Comparison of ENCODE assay signal across 14 cellular contexts in the genomic region with DNA sequence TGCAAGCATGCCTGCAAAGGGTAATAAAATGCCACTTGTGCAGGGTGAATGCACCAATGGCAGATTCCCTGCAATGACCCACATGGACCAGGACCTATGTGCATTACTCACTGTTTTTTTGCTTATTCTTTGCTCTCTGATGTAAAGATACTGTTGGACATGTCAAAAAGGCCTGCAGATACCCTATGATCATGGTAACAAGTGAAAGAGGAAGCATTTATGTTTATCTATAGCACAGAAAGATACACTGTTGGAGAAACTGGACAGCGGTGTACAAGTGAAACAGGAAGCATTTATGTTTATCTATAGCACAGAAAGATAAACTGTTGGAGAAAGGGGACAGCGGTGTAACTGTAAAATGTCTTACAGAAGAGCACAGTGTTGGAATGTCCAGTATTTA.
DNase-seq lines count a peak whose midpoint lies in the region; ATAC-seq and TF ChIP-seq lines count a peak whose summit lies in the region.
"Had no signal": no experiment of that assay in that cellular context is flagged by ENCODE, and none has a peak within 500 bp of the region (broad histone marks: within the 10 kb centered on the region; RNA-seq: fewer than 3 reads in every experiment).

No MANE protein-coding gene starts in this region.

- no peak overlapping the region for H2BK12ac ChIP-seq in mesenchymal stem cell (ENCODE audit: low read length in 2 of 2)

- peak; percentile 88 for ATAC-seq in GM19328 (IDR thresholded peaks at IDR 0.05; ENCODE audit: unreplicated experiment)
- peak; percentile 81 for ATAC-seq in HG02763 (IDR thresholded peaks at IDR 0.05; ENCODE audit: unreplicated experiment)
- no peak for ATAC-seq in activated T-cell treated with anti-CD3 and anti-CD28 coated beads, Interleukin-2, amount 50 U/mL, for 4 hours
- ATAC-seq: activated T-helper 17 cell treated with anti-CD3 and anti-CD28 coated beads, Interleukin-2, amount 50 U/mL, for 72 hours had no signal

- H3K79me1 ChIP-seq in mesenchymal stem cell (replicated peaks; ENCODE audit: low read length, poor library complexity, severe bottlenecking) = no peaks in the 10 kb centered on the region

- no peak overlapping the region for H3K14ac ChIP-seq in mesenchymal stem cell (ENCODE audit: low read length in 2 of 2)

- H3K4ac ChIP-seq in mesenchymal stem cell (ENCODE audit: low read depth in 1 of 2, low read length in 2 of 2) = no peak overlapping the region

- no peak overlapping the region for H3K9ac ChIP-seq in mesenchymal stem cell (ENCODE audit: low read length)

- H3K27ac ChIP-seq in mesenchymal stem cell (ENCODE audit: low read length, poor library complexity, severe bottlenecking) (no peak overlapping the region), testis (no peak overlapping the region)
- H3K27ac ChIP-seq: stomach had no signal

- H4K8ac ChIP-seq in mesenchymal stem cell (ENCODE audit: low read length) = no peak overlapping the region

- H3K4me1 Mint-ChIP-seq in activated T-cell treated with anti-CD3 and anti-CD28 coated beads, Interleukin-2, amount 50 U/mL, for 4 hours (ENCODE audit: low read depth) = no peaks in the 10 kb centered on the region
- H3K4me1 Mint-ChIP-seq: activated T-helper 17 cell treated with anti-CD3 and anti-CD28 coated beads, Interleukin-2, amount 50 U/mL, for 72 hours had no signal

- no peak overlapping the region for H2BK5ac ChIP-seq in mesenchymal stem cell (ENCODE audit: low read depth, low read length, poor library complexity, severe bottlenecking)

- no peaks in the 10 kb centered on the region for H3K36me3 Mint-ChIP-seq in activated T-cell treated with anti-CD3 and anti-CD28 coated beads, Interleukin-2, amount 50 U/mL, for 4 hours (ENCODE audit: insufficient read depth)

- intact Hi-C loops in testis (cut with DNase I; ENCODE audit: low total_unique reads) = no loop called here

- H3K27me3 ChIP-seq in mesenchymal stem cell (ENCODE audit: control insufficient read depth in 1 of 2, insufficient read depth in 1 of 2, low read length in 2 of 2) (no peaks in the 10 kb centered on the region), BE2C (no peaks in the 10 kb centered on the region), testis (no peaks in the 10 kb centered on the region)
- H3K27me3 ChIP-seq: stomach had no signal

- H2AK5ac ChIP-seq in mesenchymal stem cell (ENCODE audit: low read length, severe bottlenecking) = no peak overlapping the region

- H3K27me3 Mint-ChIP-seq in activated T-cell treated with anti-CD3 and anti-CD28 coated beads, Interleukin-2, amount 50 U/mL, for 4 hours (ENCODE audit: low read depth) = no peaks in the 10 kb centered on the region

- H3K36me3 ChIP-seq in mesenchymal stem cell (ENCODE audit: control insufficient read depth in 1 of 2, insufficient read depth in 2 of 2, low read depth in 1 of 2, low read length in 2 of 2) (peaks cover 0 to 3% of the 10 kb centered on the region in 2 experiments), BE2C (no peaks in the 10 kb centered on the region), testis (ENCODE audit: low read depth, missing control alignments) (no peaks in the 10 kb centered on the region)
- H3K36me3 ChIP-seq: stomach had no signal

- H2BK120ac ChIP-seq in mesenchymal stem cell (ENCODE audit: low read depth, low read length) = no peak overlapping the region

- H3K23ac ChIP-seq in mesenchymal stem cell (ENCODE audit: low read length in 2 of 2) = no peak overlapping the region

- no peak overlapping the region for H4K91ac ChIP-seq in mesenchymal stem cell (ENCODE audit: low read length)

- no peak for TF ChIP-seq POLR2A in testis (IDR thresholded peaks at IDR 0.05)

- H3K4me3 ChIP-seq in mesenchymal stem cell (ENCODE audit: insufficient read depth in 1 of 2, low read depth in 1 of 2, low read length in 2 of 2) (no peak overlapping the region), BE2C (ENCODE audit: low read depth, low read length) (no peak overlapping the region), testis (no peak overlapping the region)
- H3K4me3 ChIP-seq: stomach had no signal

- no peak overlapping the region for H2AFZ ChIP-seq in mesenchymal stem cell (ENCODE audit: low read depth, low read length)

- H3K9me3 Mint-ChIP-seq in activated T-cell treated with anti-CD3 and anti-CD28 coated beads, Interleukin-2, amount 50 U/mL, for 4 hours = no peaks in the 10 kb centered on the region
- H3K9me3 Mint-ChIP-seq: activated T-helper 17 cell treated with anti-CD3 and anti-CD28 coated beads, Interleukin-2, amount 50 U/mL, for 72 hours had no signal

- peak; percentile 70 for DNase-seq in KBM-7
- peak; percentile 63 for DNase-seq in mesenchymal stem cell
- DNase-seq in BE2C = no peak
- DNase-seq in testis = no peak
- DNase-seq in activated T-cell treated with anti-CD3 and anti-CD28 coated beads, Interleukin-2, amount 50 U/mL, for 4 hours = no peak
- DNase-seq: activated CD4-positive, alpha-beta T cell treated with anti-CD3 and anti-CD28 coated beads for 1 hour; Calu3; NCI-H510A; SHP77 treated with DMSO at 0.1 percent for 48 hours; stimulated activated CD4-positive, alpha-beta T cell treated with anti-CD3 and anti-CD28 coated beads, Interleukin-4, amount 100 ng/mL, for 1 hour; stomach had no signal

- H3K4me3 Mint-ChIP-seq in activated T-cell treated with anti-CD3 and anti-CD28 coated beads, Interleukin-2, amount 50 U/mL, for 4 hours = no peak overlapping the region
- H3K4me3 Mint-ChIP-seq: activated T-helper 17 cell treated with anti-CD3 and anti-CD28 coated beads, Interleukin-2, amount 50 U/mL, for 72 hours had no signal

- H3K4me1 ChIP-seq in mesenchymal stem cell (ENCODE audit: control insufficient read depth, insufficient read depth, low read depth, low read length) (no peaks in the 10 kb centered on the region), BE2C (no peaks in the 10 kb centered on the region), testis (no peaks in the 10 kb centered on the region)
- H3K4me1 ChIP-seq: stomach had no signal

- H3K18ac ChIP-seq in mesenchymal stem cell (ENCODE audit: low read depth in 1 of 2, low read length in 2 of 2) = no peak overlapping the region

- in situ Hi-C loops in KBM-7 (cut with MboI; ENCODE audit: low pct_unique_long_range_greater_than_20kb, low sequenced_read_pairs) = no loop called here

- WGBS in mesenchymal stem cell = 16% methylated on average over 2 of the region's 2 CpGs
- WGBS in testis, 2 donors = 56 to 76% methylated on average over 2 of the region's 2 CpGs

- no peak overlapping the region for H3K4me2 ChIP-seq in mesenchymal stem cell (ENCODE audit: low read length, poor library complexity, severe bottlenecking)

- peaks cover 53% of the 10 kb centered on the region for H3K9me3 ChIP-seq in mesenchymal stem cell (ENCODE audit: control insufficient read depth, low read length)
- H3K9me3 ChIP-seq in BE2C = no peaks in the 10 kb centered on the region
- H3K9me3 ChIP-seq in testis = no peaks in the 10 kb centered on the region

- H2BK15ac ChIP-seq in mesenchymal stem cell (ENCODE audit: low read depth, poor library complexity, severe bottlenecking) = no peak overlapping the region

- TF ChIP-seq CTCF in BE2C (IDR thresholded peaks at IDR 0.05; ENCODE audit: low read depth, low read length) = no peak
- no peak for TF ChIP-seq CTCF in testis (IDR thresholded peaks at IDR 0.05)

Comparison
In these comparisons a context has a peak if more than half of its experiments do, and no peak if none do; other contexts are left out.
1. ATAC-seq: peak in GM19328 (single experiment) and HG02763 (single experiment); none in activated T-cell treated with anti-CD3 and anti-CD28 coated beads, Interleukin-2, amount 50 U/mL, for 4 hours (0 of 2).
2. DNase-seq: peak in KBM-7 (single experiment) and mesenchymal stem cell (single experiment); none in BE2C (single experiment), testis (single experiment) and activated T-cell treated with anti-CD3 and anti-CD28 coated beads, Interleukin-2, amount 50 U/mL, for 4 hours (single experiment).